ENCODE assay signal across 9 cellular contexts in genomic region chr12:45122776-45123380, GRCh38.
A peak's percentile ranks its signal among the peaks of the same experiment; 100 is the strongest.
DNase-seq lines count a peak whose midpoint lies in the region; ATAC-seq and TF ChIP-seq lines count a peak whose summit lies in the region.
"Had no signal": no experiment of that assay in that cellular context is flagged by ENCODE, and none has a peak within 500 bp of the region (broad histone marks: within the 10 kb centered on the region; RNA-seq: fewer than 3 reads in every experiment).

No MANE protein-coding gene starts in this region.

- H2AFZ ChIP-seq in GM23338: no peak overlapping the region

- H3K9me3 ChIP-seq in uterus: no peaks in the 10 kb centered on the region
- no peaks in the 10 kb centered on the region for H3K9me3 ChIP-seq in spleen
- H3K9me3 ChIP-seq: adrenal gland had no signal

- H3K27me3 ChIP-seq in GM23338 (ENCODE audit: insufficient read depth) (no peaks in the 10 kb centered on the region), uterus (no peaks in the 10 kb centered on the region), spleen (replicated peaks in 1 of 7) (no peaks in the 10 kb centered on the region)
- H3K27me3 ChIP-seq: adrenal gland had no signal

- no peak overlapping the region for H3K27ac ChIP-seq in GM23338 (ENCODE audit: low read depth)
- no peak overlapping the region for H3K27ac ChIP-seq in uterus
- H3K27ac ChIP-seq in spleen: no peak overlapping the region
- H3K27ac ChIP-seq: adrenal gland had no signal

- peaks cover 8% of the 10 kb centered on the region for H3K4me1 Mint-ChIP-seq in GM23338
- no peaks in the 10 kb centered on the region for H3K4me1 Mint-ChIP-seq in stimulated activated memory B cell treated with anti-CD40 and anti-IgM and Interleukin-4, amounts not matched to agents 10 μg/mL and 1 μg/mL and 100 μg/mL, for 72 hours

- H3K36me3 Mint-ChIP-seq in GM23338 (ENCODE audit: low read depth): no peaks in the 10 kb centered on the region
- no peaks in the 10 kb centered on the region for H3K36me3 Mint-ChIP-seq in stimulated activated memory B cell treated with anti-CD40 and anti-IgM and Interleukin-4, amounts not matched to agents 10 μg/mL and 1 μg/mL and 100 μg/mL, for 72 hours

- WGBS in spleen, 5 donors: 66 to 70% (median 67%) methylated on average over 6 of the region's 6 CpGs

- intact Hi-C loops in uterus (cut with DNase I; ENCODE audit: low total_unique reads) (no loop called here), spleen (cut with DNase I; ENCODE audit: low total_unique reads) (no loop called here)

- no peak for ATAC-seq in GM23338
- no peak for ATAC-seq in stimulated activated memory B cell treated with anti-CD40 and anti-IgM and Interleukin-4, amounts not matched to agents 10 μg/mL and 1 μg/mL and 100 μg/mL, for 72 hours

- no peaks in the 10 kb centered on the region for H3K79me2 ChIP-seq in GM23338 (replicated peaks; ENCODE audit: insufficient read depth)

- peaks cover 4% of the 10 kb centered on the region; the same call in 1 of the 2 replicates for H3K4me1 ChIP-seq in GM23338 (ENCODE audit: insufficient read depth)
- no peaks in the 10 kb centered on the region for H3K4me1 ChIP-seq in uterus
- no peaks in the 10 kb centered on the region for H3K4me1 ChIP-seq in spleen
- H3K4me1 ChIP-seq: adrenal gland had no signal

- no peak overlapping the region for H3K4me2 ChIP-seq in GM23338

- H3K27ac Mint-ChIP-seq in GM23338: no peak overlapping the region
- H3K27ac Mint-ChIP-seq in stimulated activated memory B cell treated with anti-CD40 and anti-IgM and Interleukin-4, amounts not matched to agents 10 μg/mL and 1 μg/mL and 100 μg/mL, for 72 hours: no peak overlapping the region

- H3K4me3 Mint-ChIP-seq in GM23338: no peak overlapping the region
- H3K4me3 Mint-ChIP-seq in stimulated activated memory B cell treated with anti-CD40 and anti-IgM and Interleukin-4, amounts not matched to agents 10 μg/mL and 1 μg/mL and 100 μg/mL, for 72 hours: no peak overlapping the region

- H3F3A ChIP-seq in GM23338 (replicated peaks; ENCODE audit: low read depth): no peaks in the 10 kb centered on the region

- no peaks in the 10 kb centered on the region for H4K20me1 ChIP-seq in GM23338 (replicated peaks; ENCODE audit: insufficient read depth)

- no peaks in the 10 kb centered on the region for H3K9me3 Mint-ChIP-seq in GM23338
- H3K9me3 Mint-ChIP-seq in stimulated activated memory B cell treated with anti-CD40 and anti-IgM and Interleukin-4, amounts not matched to agents 10 μg/mL and 1 μg/mL and 100 μg/mL, for 72 hours: no peaks in the 10 kb centered on the region

- H3K36me3 ChIP-seq in GM23338 (ENCODE audit: insufficient read depth): no peaks in the 10 kb centered on the region
- no peaks in the 10 kb centered on the region for H3K36me3 ChIP-seq in uterus
- no peaks in the 10 kb centered on the region for H3K36me3 ChIP-seq in spleen
- H3K36me3 ChIP-seq: adrenal gland had no signal

- H3K4me3 ChIP-seq in GM23338 (no peak overlapping the region), uterus (no peak overlapping the region), spleen (no peak overlapping the region)
- H3K4me3 ChIP-seq: adrenal gland had no signal

- peak; percentile 6 for DNase-seq in A172 (ENCODE audit: low spot score)
- DNase-seq in GM23338 (ENCODE audit: low spot score): peak; percentile 66
- DNase-seq in OCI-M1 (lab: John Stamatoyannopoulos, UW): peak; percentile 67
- peak; percentile 31 for DNase-seq in fibroblast of the conjunctiva (ENCODE audit: low read depth)
- no peak for DNase-seq in HuH-7.5 (ENCODE audit: low spot score)
- DNase-seq in uterus: no peak
- DNase-seq in spleen: no peak

- H3K27me3 Mint-ChIP-seq in GM23338 (ENCODE audit: insufficient read depth, low read depth, poor library complexity): no peaks in the 10 kb centered on the region
- peaks cover 11% of the 10 kb centered on the region for H3K27me3 Mint-ChIP-seq in stimulated activated memory B cell treated with anti-CD40 and anti-IgM and Interleukin-4, amounts not matched to agents 10 μg/mL and 1 μg/mL and 100 μg/mL, for 72 hours

- no peak for TF ChIP-seq POLR2A in uterus (IDR thresholded peaks at IDR 0.05)
- no peak for TF ChIP-seq POLR2A in spleen (IDR thresholded peaks at IDR 0.05)

- no peaks in the 10 kb centered on the region for H3K9me2 ChIP-seq in GM23338 (ENCODE audit: insufficient read depth)

- TF ChIP-seq CTCF in GM23338 (conservative IDR thresholded peaks at IDR 0.05; ENCODE audit: low read depth in 2 of 2) (peak; percentile 80 to 85), uterus (IDR thresholded peaks at IDR 0.05) (no peak), spleen (IDR thresholded peaks at IDR 0.05 in 8 of 11, conservative IDR thresholded peaks at IDR 0.05 in 3 of 11) (no peak)

TF ChIP-seq in GM23338, 12 proteins besides CTCF, POLR2A, EP300 and RAD21 (continues in another document):
- TF ChIP-seq ETS1 (IDR thresholded peaks at IDR 0.05) (no peak), JUNB (IDR thresholded peaks at IDR 0.05; ENCODE audit: unreplicated experiment) (no peak), ZNF114 (CRISPR knock-in tag; IDR thresholded peaks at IDR 0.05) (no peak), REST (IDR thresholded peaks at IDR 0.05; ENCODE audit: unreplicated experiment) (no peak)

Comparison
In these comparisons a context has a peak if more than half of its experiments do, and no peak if none do; other contexts are left out.
1. DNase-seq: peak in A172 (single experiment), GM23338 (single experiment), OCI-M1 (single experiment) and fibroblast of the conjunctiva (single experiment); none in HuH-7.5 (single experiment), uterus (0 of 2) and spleen (single experiment).
2. CTCF ChIP-seq: peak in GM23338 (2 of 2); none in uterus (0 of 4) and spleen (0 of 11).